In genomic region chr7:104207731-104208420, GRCh38 we compare ENCODE assay signal across 1 cellular context.
TF ChIP-seq lines count a peak whose summit lies in the region.

Gene ORC5, minus strand, starts transcription at chr7:104208013. Its CDS starts 109 bp downstream, at chr7:104207904.

TF ChIP-seq in HepG2, 621 proteins besides CTCF, POLR2A, EP300 and RAD21 (continued from another document and continues in another):
- TF ChIP-seq, protein P1, sequence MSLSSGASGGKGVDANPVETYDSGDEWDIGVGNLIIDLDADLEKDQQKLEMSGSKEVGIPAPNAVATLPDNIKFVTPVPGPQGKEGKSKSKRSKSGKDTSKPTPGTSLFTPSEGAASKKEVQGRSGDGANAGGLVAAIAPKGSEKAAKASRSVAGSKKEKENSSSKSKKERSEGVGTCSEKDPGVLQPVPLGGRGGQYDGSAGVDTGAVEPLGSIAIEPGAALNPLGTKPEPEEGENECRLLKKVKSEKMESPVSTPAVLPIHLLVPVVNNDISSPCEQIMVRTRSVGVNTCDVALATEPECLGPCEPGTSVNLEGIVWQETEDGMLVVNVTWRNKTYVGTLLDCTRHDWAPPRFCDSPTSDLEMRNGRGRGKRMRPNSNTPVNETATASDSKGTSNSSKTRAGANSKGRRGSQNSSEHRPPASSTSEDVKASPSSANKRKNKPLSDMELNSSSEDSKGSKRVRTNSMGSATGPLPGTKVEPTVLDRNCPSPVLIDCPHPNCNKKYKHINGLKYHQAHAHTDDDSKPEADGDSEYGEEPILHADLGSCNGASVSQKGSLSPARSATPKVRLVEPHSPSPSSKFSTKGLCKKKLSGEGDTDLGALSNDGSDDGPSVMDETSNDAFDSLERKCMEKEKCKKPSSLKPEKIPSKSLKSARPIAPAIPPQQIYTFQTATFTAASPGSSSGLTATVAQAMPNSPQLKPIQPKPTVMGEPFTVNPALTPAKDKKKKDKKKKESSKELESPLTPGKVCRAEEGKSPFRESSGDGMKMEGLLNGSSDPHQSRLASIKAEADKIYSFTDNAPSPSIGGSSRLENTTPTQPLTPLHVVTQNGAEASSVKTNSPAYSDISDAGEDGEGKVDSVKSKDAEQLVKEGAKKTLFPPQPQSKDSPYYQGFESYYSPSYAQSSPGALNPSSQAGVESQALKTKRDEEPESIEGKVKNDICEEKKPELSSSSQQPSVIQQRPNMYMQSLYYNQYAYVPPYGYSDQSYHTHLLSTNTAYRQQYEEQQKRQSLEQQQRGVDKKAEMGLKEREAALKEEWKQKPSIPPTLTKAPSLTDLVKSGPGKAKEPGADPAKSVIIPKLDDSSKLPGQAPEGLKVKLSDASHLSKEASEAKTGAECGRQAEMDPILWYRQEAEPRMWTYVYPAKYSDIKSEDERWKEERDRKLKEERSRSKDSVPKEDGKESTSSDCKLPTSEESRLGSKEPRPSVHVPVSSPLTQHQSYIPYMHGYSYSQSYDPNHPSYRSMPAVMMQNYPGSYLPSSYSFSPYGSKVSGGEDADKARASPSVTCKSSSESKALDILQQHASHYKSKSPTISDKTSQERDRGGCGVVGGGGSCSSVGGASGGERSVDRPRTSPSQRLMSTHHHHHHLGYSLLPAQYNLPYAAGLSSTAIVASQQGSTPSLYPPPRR (CRISPR knock-in tag; IDR thresholded peaks at IDR 0.05; ENCODE audit: borderline replicate concordance): no peak
- TF ChIP-seq MEF2D (CRISPR knock-in tag; IDR thresholded peaks at IDR 0.05) (no peak), RFXAP (CRISPR knock-in tag; IDR thresholded peaks at IDR 0.05; ENCODE audit: borderline replicate concordance) (peak; percentile 77; the same call in 1 of the 2 replicates), NFE2L2 (IDR thresholded peaks at IDR 0.05; ENCODE audit: low read length) (no peak), REPIN1 (CRISPR knock-in tag; IDR thresholded peaks at IDR 0.05; ENCODE audit: borderline replicate concordance, low read depth) (peak; percentile 67), SKIL (CRISPR knock-in tag; IDR thresholded peaks at IDR 0.05; ENCODE audit: borderline replicate concordance) (no peak), ZNF724P (CRISPR knock-in tag; IDR thresholded peaks at IDR 0.05; ENCODE audit: borderline replicate concordance) (no peak), CSRNP2 (CRISPR knock-in tag; conservative IDR thresholded peaks at IDR 0.05; ENCODE audit: low read depth) (no peak), SP1 (IDR thresholded peaks at IDR 0.05) (no peak), SP1 (CRISPR knock-in tag; IDR thresholded peaks at IDR 0.05) (peak; percentile 80), IRF1 (CRISPR knock-in tag; IDR thresholded peaks at IDR 0.05; ENCODE audit: low read depth) (no peak), ZNF280B (CRISPR knock-in tag; IDR thresholded peaks at IDR 0.05; ENCODE audit: borderline replicate concordance) (peak; percentile 80; the same call in 1 of the 2 replicates), ZNF234 (CRISPR knock-in tag; conservative IDR thresholded peaks at IDR 0.05) (no peak), ZNF75D (CRISPR knock-in tag; IDR thresholded peaks at IDR 0.05; ENCODE audit: borderline replicate concordance) (no peak), ZNF335 (CRISPR knock-in tag; IDR thresholded peaks at IDR 0.05) (peak; percentile 80; the same call in 1 of the 2 replicates), SRF (IDR thresholded peaks at IDR 0.05; ENCODE audit: low read depth, low read length) (no peak), ELF3 (CRISPR knock-in tag; IDR thresholded peaks at IDR 0.05) (peak; percentile 60), FLYWCH1 (CRISPR knock-in tag; IDR thresholded peaks at IDR 0.05) (no peak), ZNF317 (CRISPR knock-in tag; IDR thresholded peaks at IDR 0.05) (no peak), HMG20B (CRISPR knock-in tag; conservative IDR thresholded peaks at IDR 0.05) (no peak), ZBTB46 (CRISPR knock-in tag; IDR thresholded peaks at IDR 0.05; ENCODE audit: borderline replicate concordance) (no peak), CBFB (CRISPR knock-in tag; IDR thresholded peaks at IDR 0.05) (peak; percentile 82), ATRX (CRISPR knock-in tag; IDR thresholded peaks at IDR 0.05; ENCODE audit: borderline replicate concordance) (no peak), SMAD9 (CRISPR knock-in tag; IDR thresholded peaks at IDR 0.05) (no peak), RFX3 (CRISPR knock-in tag; IDR thresholded peaks at IDR 0.05) (no peak), SMC3 (IDR thresholded peaks at IDR 0.05; ENCODE audit: low read length) (no peak), ZNF639 (CRISPR knock-in tag; conservative IDR thresholded peaks at IDR 0.05) (no peak), ZBTB21 (CRISPR knock-in tag; IDR thresholded peaks at IDR 0.05) (no peak)
- TF ChIP-seq, protein P2, sequence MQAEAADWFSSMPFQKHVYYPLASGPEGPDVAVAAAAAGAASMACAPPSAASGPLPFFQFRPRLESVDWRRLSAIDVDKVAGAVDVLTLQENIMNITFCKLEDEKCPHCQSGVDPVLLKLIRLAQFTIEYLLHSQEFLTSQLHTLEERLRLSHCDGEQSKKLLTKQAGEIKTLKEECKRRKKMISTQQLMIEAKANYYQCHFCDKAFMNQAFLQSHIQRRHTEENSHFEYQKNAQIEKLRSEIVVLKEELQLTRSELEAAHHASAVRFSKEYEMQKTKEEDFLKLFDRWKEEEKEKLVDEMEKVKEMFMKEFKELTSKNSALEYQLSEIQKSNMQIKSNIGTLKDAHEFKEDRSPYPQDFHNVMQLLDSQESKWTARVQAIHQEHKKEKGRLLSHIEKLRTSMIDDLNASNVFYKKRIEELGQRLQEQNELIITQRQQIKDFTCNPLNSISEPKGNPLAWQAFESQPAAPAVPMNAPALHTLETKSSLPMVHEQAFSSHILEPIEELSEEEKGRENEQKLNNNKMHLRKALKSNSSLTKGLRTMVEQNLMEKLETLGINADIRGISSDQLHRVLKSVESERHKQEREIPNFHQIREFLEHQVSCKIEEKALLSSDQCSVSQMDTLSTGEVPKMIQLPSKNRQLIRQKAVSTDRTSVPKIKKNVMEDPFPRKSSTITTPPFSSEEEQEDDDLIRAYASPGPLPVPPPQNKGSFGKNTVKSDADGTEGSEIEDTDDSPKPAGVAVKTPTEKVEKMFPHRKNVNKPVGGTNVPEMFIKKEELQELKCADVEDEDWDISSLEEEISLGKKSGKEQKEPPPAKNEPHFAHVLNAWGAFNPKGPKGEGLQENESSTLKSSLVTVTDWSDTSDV (CRISPR knock-in tag; IDR thresholded peaks at IDR 0.05): 0 out of 2 replicates have a peak, but pooled peaks have one; percentile 54
- TF ChIP-seq, protein P3, sequence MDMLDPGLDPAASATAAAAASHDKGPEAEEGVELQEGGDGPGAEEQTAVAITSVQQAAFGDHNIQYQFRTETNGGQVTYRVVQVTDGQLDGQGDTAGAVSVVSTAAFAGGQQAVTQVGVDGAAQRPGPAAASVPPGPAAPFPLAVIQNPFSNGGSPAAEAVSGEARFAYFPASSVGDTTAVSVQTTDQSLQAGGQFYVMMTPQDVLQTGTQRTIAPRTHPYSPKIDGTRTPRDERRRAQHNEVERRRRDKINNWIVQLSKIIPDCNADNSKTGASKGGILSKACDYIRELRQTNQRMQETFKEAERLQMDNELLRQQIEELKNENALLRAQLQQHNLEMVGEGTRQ (IDR thresholded peaks at IDR 0.05; ENCODE audit: low read depth, low read length): no peak
- TF ChIP-seq, protein P3 (CRISPR knock-in tag; IDR thresholded peaks at IDR 0.05; ENCODE audit: borderline replicate concordance): peak; percentile 31; the same call in 1 of the 2 replicates
- TF ChIP-seq, protein P4, sequence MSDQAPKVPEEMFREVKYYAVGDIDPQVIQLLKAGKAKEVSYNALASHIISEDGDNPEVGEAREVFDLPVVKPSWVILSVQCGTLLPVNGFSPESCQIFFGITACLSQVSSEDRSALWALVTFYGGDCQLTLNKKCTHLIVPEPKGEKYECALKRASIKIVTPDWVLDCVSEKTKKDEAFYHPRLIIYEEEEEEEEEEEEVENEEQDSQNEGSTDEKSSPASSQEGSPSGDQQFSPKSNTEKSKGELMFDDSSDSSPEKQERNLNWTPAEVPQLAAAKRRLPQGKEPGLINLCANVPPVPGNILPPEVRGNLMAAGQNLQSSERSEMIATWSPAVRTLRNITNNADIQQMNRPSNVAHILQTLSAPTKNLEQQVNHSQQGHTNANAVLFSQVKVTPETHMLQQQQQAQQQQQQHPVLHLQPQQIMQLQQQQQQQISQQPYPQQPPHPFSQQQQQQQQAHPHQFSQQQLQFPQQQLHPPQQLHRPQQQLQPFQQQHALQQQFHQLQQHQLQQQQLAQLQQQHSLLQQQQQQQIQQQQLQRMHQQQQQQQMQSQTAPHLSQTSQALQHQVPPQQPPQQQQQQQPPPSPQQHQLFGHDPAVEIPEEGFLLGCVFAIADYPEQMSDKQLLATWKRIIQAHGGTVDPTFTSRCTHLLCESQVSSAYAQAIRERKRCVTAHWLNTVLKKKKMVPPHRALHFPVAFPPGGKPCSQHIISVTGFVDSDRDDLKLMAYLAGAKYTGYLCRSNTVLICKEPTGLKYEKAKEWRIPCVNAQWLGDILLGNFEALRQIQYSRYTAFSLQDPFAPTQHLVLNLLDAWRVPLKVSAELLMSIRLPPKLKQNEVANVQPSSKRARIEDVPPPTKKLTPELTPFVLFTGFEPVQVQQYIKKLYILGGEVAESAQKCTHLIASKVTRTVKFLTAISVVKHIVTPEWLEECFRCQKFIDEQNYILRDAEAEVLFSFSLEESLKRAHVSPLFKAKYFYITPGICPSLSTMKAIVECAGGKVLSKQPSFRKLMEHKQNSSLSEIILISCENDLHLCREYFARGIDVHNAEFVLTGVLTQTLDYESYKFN (CRISPR knock-in tag; conservative IDR thresholded peaks at IDR 0.05): peak; percentile 33; the same call in 1 of the 2 replicates
